21 cellular contexts compared by ENCODE assay signal in the genomic region with DNA sequence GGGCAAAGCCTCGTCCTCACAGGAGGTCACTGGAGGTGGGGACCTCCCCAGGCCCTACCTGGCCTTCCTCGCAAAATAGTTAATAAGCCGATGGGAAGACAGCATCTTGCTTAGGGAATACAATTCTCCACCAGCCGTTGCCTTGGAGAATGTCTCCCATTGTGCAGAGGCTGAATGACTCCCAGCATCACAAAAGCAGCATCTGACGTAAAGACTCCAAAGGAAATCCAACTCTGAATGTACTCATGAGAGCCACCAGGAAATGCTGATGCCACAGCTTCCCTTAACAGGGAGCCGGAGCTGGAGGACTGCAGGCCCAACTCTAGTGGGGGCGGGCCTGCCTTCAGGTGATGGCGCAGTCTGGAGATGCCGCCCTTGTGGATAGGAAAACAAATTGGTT.
DNase-seq lines count a peak whose midpoint lies in the region; ATAC-seq lines count a peak whose summit lies in the region.
"Had no signal": no experiment of that assay in that cellular context is flagged by ENCODE, and none has a peak within 500 bp of the region (broad histone marks: within the 10 kb centered on the region; RNA-seq: fewer than 3 reads in every experiment).

No MANE protein-coding gene starts in this region.

- ATAC-seq in GM18517 (IDR thresholded peaks at IDR 0.05; ENCODE audit: unreplicated experiment): no peak
- ATAC-seq in HG03175 (IDR thresholded peaks at IDR 0.05; ENCODE audit: unreplicated experiment): no peak
- no peak for ATAC-seq in HG03196 (IDR thresholded peaks at IDR 0.05; ENCODE audit: unreplicated experiment)
- ATAC-seq: CD8-positive, alpha-beta T cell had no signal

- H3K36me3 Mint-ChIP-seq in dendritic cell treated with granulocyte-macrophage colony-stimulating factor and Interleukin-4, amounts not matched to agents 40 ng/mL and 50 ng/mL, for 4 days (ENCODE audit: low read depth): no peaks in the 10 kb centered on the region
- H3K36me3 Mint-ChIP-seq: CD8-positive, alpha-beta T cell had no signal

- peak overlapping the region; percentile 77 for H3K27ac Mint-ChIP-seq in dendritic cell treated with granulocyte-macrophage colony-stimulating factor and Interleukin-4, amounts not matched to agents 40 ng/mL and 50 ng/mL, for 4 days
- H3K27ac Mint-ChIP-seq: CD8-positive, alpha-beta T cell had no signal

- intact Hi-C loops in dendritic cell treated with granulocyte-macrophage colony-stimulating factor and Interleukin-4, amounts not matched to agents 40 ng/mL and 50 ng/mL, for 4 days (cut with micrococcal nuclease): no loop called here

- H3K9me3 Mint-ChIP-seq in dendritic cell treated with granulocyte-macrophage colony-stimulating factor and Interleukin-4, amounts not matched to agents 40 ng/mL and 50 ng/mL, for 4 days: peaks cover 8% of the 10 kb centered on the region
- H3K9me3 Mint-ChIP-seq: CD8-positive, alpha-beta T cell had no signal

- H3K27me3 Mint-ChIP-seq in dendritic cell treated with granulocyte-macrophage colony-stimulating factor and Interleukin-4, amounts not matched to agents 40 ng/mL and 50 ng/mL, for 4 days: no peaks in the 10 kb centered on the region

- H3K4me3 Mint-ChIP-seq in dendritic cell treated with granulocyte-macrophage colony-stimulating factor and Interleukin-4, amounts not matched to agents 40 ng/mL and 50 ng/mL, for 4 days: no peak overlapping the region
- H3K4me3 Mint-ChIP-seq: CD8-positive, alpha-beta T cell had no signal

- DNase-seq in DMS153 (lab: John Stamatoyannopoulos, UW) (peak; percentile 20), DMS153 treated with DMSO at 0.1 percent for 48 hours (lab: John Stamatoyannopoulos, UW; ENCODE audit: unreplicated experiment) (no peak), iPS-NIHi11 (ENCODE audit: low spot score) (peak; percentile 33), NCI-H1417 treated with DMSO at 0.1 percent for 48 hours (lab: John Stamatoyannopoulos, UW) (no peak)
- DNase-seq: AML-193; C1 segment of cervical spinal cord; CD8-positive, alpha-beta T cell; IMR-90; MV-4-11; NCI-H1105 treated with DMSO at 0.1 percent for 48 hours; NCI-H1694 treated with DMSO at 0.1 percent for 48 hours; NCI-H2081 treated with DMSO at 0.1 percent for 48 hours; NCI-H2227 treated with DMSO at 0.1 percent for 48 hours; NCI-H510A; PC-9; SHP77; SW 1271 had no signal

- H3K4me1 Mint-ChIP-seq in dendritic cell treated with granulocyte-macrophage colony-stimulating factor and Interleukin-4, amounts not matched to agents 40 ng/mL and 50 ng/mL, for 4 days (ENCODE audit: low read depth): peaks cover 38% of the 10 kb centered on the region

Comparison
In these comparisons a context has a peak if more than half of its experiments do, and no peak if none do; other contexts are left out.
1. DNase-seq: peak in DMS153 (single experiment) and iPS-NIHi11 (single experiment); none in DMS153 treated with DMSO at 0.1 percent for 48 hours (single experiment) and NCI-H1417 treated with DMSO at 0.1 percent for 48 hours (single experiment).